16 cellular contexts compared by ENCODE assay signal in the genomic region with DNA sequence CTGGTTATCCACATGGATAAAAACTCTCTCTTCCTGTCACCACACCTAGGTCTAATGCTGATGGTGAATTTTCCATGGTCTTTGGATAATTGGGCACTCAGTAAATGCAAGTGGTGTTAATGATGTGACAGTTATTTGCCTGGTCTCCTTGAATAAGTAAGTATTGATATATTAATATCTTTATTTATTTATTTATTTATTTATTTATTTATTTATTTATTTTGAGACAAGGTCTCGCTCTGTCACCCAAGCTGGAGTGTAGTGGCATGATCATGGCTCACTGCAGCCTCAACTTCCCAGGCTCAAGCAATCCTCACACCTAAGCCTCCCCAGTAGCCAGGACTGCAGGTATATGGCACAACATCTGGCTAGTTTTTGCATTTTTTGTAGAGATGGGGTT. TPM values are rescaled to one million over a fixed set of nuclear protein-coding genes. Genes with fewer than 3 reads are reported as not detected.
DNase-seq lines count a peak whose midpoint lies in the region; ATAC-seq and TF ChIP-seq lines count a peak whose summit lies in the region.
"Had no signal": no experiment of that assay in that cellular context is flagged by ENCODE, and none has a peak within 500 bp of the region (broad histone marks: within the 10 kb centered on the region; RNA-seq: fewer than 3 reads in every experiment).

No MANE protein-coding gene starts in this region.

- no peaks in the 10 kb centered on the region for H3K9me3 Mint-ChIP-seq in activated naive CD4-positive, alpha-beta T cell treated with anti-CD3 and anti-CD28 coated beads, Interleukin-2, amount 10 ng/mL, durations not matched to agents 7 days and 5 days
- no peaks in the 10 kb centered on the region for H3K9me3 Mint-ChIP-seq in CD8-positive, alpha-beta memory T cell
- H3K9me3 Mint-ChIP-seq in central memory CD8-positive, alpha-beta T cell = no peaks in the 10 kb centered on the region

- H3K4me1 ChIP-seq in CD8-positive, alpha-beta memory T cell (ENCODE audit: insufficient read depth, low read length) = peaks cover 62% of the 10 kb centered on the region
- peaks cover 17 to 68% (median 55%) of the 10 kb centered on the region in 6 donors for H3K4me1 ChIP-seq in spleen

- peak overlapping the region; percentile 30 for H3K4me3 ChIP-seq in CD8-positive, alpha-beta memory T cell (ENCODE audit: low read length)
- H3K4me3 ChIP-seq in spleen = peak overlapping the region in 1 of 8 donors; percentile 4

- peaks cover 9% of the 10 kb centered on the region for H3K36me3 Mint-ChIP-seq in activated naive CD4-positive, alpha-beta T cell treated with anti-CD3 and anti-CD28 coated beads, Interleukin-2, amount 10 ng/mL, durations not matched to agents 7 days and 5 days
- H3K36me3 Mint-ChIP-seq in CD8-positive, alpha-beta memory T cell = peaks cover 0 to 5% (median 3%) of the 10 kb centered on the region in 3 donors
- H3K36me3 Mint-ChIP-seq in central memory CD8-positive, alpha-beta T cell (ENCODE audit: insufficient read depth) = peaks cover 2% of the 10 kb centered on the region

- H3K4me3 Mint-ChIP-seq in activated naive CD4-positive, alpha-beta T cell treated with anti-CD3 and anti-CD28 coated beads, Interleukin-2, amount 10 ng/mL, durations not matched to agents 7 days and 5 days = no peak overlapping the region
- peak overlapping the region in 3 of 7 donors; percentile 30 to 82 (median 41) for H3K4me3 Mint-ChIP-seq in CD8-positive, alpha-beta memory T cell
- peak overlapping the region; percentile 63 for H3K4me3 Mint-ChIP-seq in central memory CD8-positive, alpha-beta T cell

- H3K27ac ChIP-seq in CD8-positive, alpha-beta memory T cell (ENCODE audit: low read depth, low read length) = no peak overlapping the region
- H3K27ac ChIP-seq in spleen = peak overlapping the region in 7 of 8 donors; percentile 60 to 86 (median 77)

- TF ChIP-seq POLR2A in spleen (IDR thresholded peaks at IDR 0.05) = no peak

- no peak for DNase-seq in activated naive CD4-positive, alpha-beta T cell treated with anti-CD3 and anti-CD28 coated beads, Interleukin-2, amount 10 ng/mL, durations not matched to agents 7 days and 5 days
- DNase-seq in activated naive CD4-positive, alpha-beta T cell treated with Interleukin-2 at 50 U/mL for 16 hours = no peak
- no peak for DNase-seq in CD8-positive, alpha-beta memory T cell
- DNase-seq in central memory CD8-positive, alpha-beta T cell (ENCODE audit: low spot score in 2 of 2) = no peak
- no peak for DNase-seq in spleen
- no peak for DNase-seq in DMS79 treated with DMSO at 0.1 percent for 48 hours (lab: John Stamatoyannopoulos, UW)
- no peak for DNase-seq in iPS-NIHi7 (ENCODE audit: extremely low spot score)
- DNase-seq: GOT3, NCI-H1105, NCI-H187, NCI-H2171, NCI-H446 treated with DMSO at 0.1 percent for 48 hours, NCI-H748 treated with DMSO at 0.1 percent for 48 hours had no signal

- peak overlapping the region; percentile 96 for H3K27ac Mint-ChIP-seq in activated naive CD4-positive, alpha-beta T cell treated with anti-CD3 and anti-CD28 coated beads, Interleukin-2, amount 10 ng/mL, durations not matched to agents 7 days and 5 days
- H3K27ac Mint-ChIP-seq in CD8-positive, alpha-beta memory T cell = peak overlapping the region in 5 of 8 donors; percentile 21 to 80 (median 43)
- peak overlapping the region; percentile 8 for H3K27ac Mint-ChIP-seq in central memory CD8-positive, alpha-beta T cell (ENCODE audit: low read depth)

- TF ChIP-seq CTCF in spleen (IDR thresholded peaks at IDR 0.05 in 8 of 11, conservative IDR thresholded peaks at IDR 0.05 in 3 of 11) = no peak

- ATAC-seq in central memory CD8-positive, alpha-beta T cell (replicated peaks; ENCODE audit: extremely low read depth, poor library complexity, severe bottlenecking) = no peak
- ATAC-seq in HG02610 (IDR thresholded peaks at IDR 0.05; ENCODE audit: unreplicated experiment) = no peak
- ATAC-seq: Panc1, Right ventricle myocardium inferior had no signal

- no peaks in the 10 kb centered on the region for H3K36me3 ChIP-seq in CD8-positive, alpha-beta memory T cell (ENCODE audit: insufficient read depth, low read length)
- H3K36me3 ChIP-seq in spleen = no peaks in the 10 kb centered on the region

- POLR2A ChIA-PET in CD8-positive, alpha-beta memory T cell (lab: Charles Lee) = interaction anchor here (0.9 to 3.0 kb wide), 6 partner anchors 29 to 48 kb away, joined by 3 to 28 read pairs (median 6); a partner anchor contains a TSS

- no peaks in the 10 kb centered on the region for H3K27me3 ChIP-seq in CD8-positive, alpha-beta memory T cell (ENCODE audit: insufficient read depth, low read length, poor library complexity, severe bottlenecking)
- H3K27me3 ChIP-seq in spleen (replicated peaks in 1 of 7) = no peaks in the 10 kb centered on the region

- CTCF ChIA-PET in activated naive CD4-positive, alpha-beta T cell treated with anti-CD3 and anti-CD28 coated beads, Interleukin-2, amount 10 ng/mL, durations not matched to agents 7 days and 5 days (lab: Charles Lee) = interaction anchor here (0.9 to 2.3 kb wide), 2 partner anchors 11 to 35 kb away, joined by 3 to 9 read pairs; no protein-coding TSS in a partner anchor
- CTCF ChIA-PET in CD8-positive, alpha-beta memory T cell (lab: Charles Lee) = interaction anchor here (1.7 kb wide), 3 partner anchors 31 to 60 kb away, joined by 8 to 9 read pairs (median 9); a partner anchor contains a TSS

- no peaks in the 10 kb centered on the region for H3K9me3 ChIP-seq in CD8-positive, alpha-beta memory T cell (ENCODE audit: low read length)
- H3K9me3 ChIP-seq in spleen = no peaks in the 10 kb centered on the region

- H3K4me1 Mint-ChIP-seq in activated naive CD4-positive, alpha-beta T cell treated with anti-CD3 and anti-CD28 coated beads, Interleukin-2, amount 10 ng/mL, durations not matched to agents 7 days and 5 days = peaks cover 60% of the 10 kb centered on the region
- peaks cover 55 to 65% (median 65%) of the 10 kb centered on the region in 3 donors for H3K4me1 Mint-ChIP-seq in CD8-positive, alpha-beta memory T cell
- peaks cover 46% of the 10 kb centered on the region for H3K4me1 Mint-ChIP-seq in central memory CD8-positive, alpha-beta T cell

- no peaks in the 10 kb centered on the region for H3K27me3 Mint-ChIP-seq in activated naive CD4-positive, alpha-beta T cell treated with anti-CD3 and anti-CD28 coated beads, Interleukin-2, amount 10 ng/mL, durations not matched to agents 7 days and 5 days
- H3K27me3 Mint-ChIP-seq in CD8-positive, alpha-beta memory T cell = no peaks in the 10 kb centered on the region
- no peaks in the 10 kb centered on the region for H3K27me3 Mint-ChIP-seq in central memory CD8-positive, alpha-beta T cell

- 93 to 100% (median 100%) methylated on average over 1 of the region's 1 CpG for WGBS in spleen, 5 donors

- intact Hi-C loops in spleen (cut with DNase I; ENCODE audit: low total_unique reads) = no loop called here

RNA-seq across cellular contexts. Expression of a gene that starts 46.3 kb away (rescaled TPM):
- 100 to 1,000 TPM; 122 to 127 TPM for total RNA-seq in CD8-positive, alpha-beta memory T cell
- 1,289 TPM for polyA plus RNA-seq in CD8-positive, alpha-beta memory T cell
- total RNA-seq in spleen = 100 to 1,000 TPM; 603 to 890 (median 793) TPM
- polyA plus RNA-seq in spleen = 100 to 1,000 TPM; 244 to 311 (median 249) TPM

Comparison
In these comparisons a context has a peak if more than half of its experiments do, and no peak if none do; other contexts are left out.
1. H3K27ac Mint-ChIP-seq: peak in every context shown above with its lines; median percentile 96 in activated naive CD4-positive, alpha-beta T cell treated with anti-CD3 and anti-CD28 coated beads, Interleukin-2, amount 10 ng/mL, durations not matched to agents 7 days and 5 days; 43 in CD8-positive, alpha-beta memory T cell; 8 in central memory CD8-positive, alpha-beta T cell.
2. RNA of a gene that starts 46.3 kb away (total RNA-seq): 603 to 890 TPM in spleen; 122 to 127 TPM in CD8-positive, alpha-beta memory T cell; every median in the first group is over 4 times any median in the second.